ENCODE assay signal across 8 cellular contexts in the genomic region with DNA sequence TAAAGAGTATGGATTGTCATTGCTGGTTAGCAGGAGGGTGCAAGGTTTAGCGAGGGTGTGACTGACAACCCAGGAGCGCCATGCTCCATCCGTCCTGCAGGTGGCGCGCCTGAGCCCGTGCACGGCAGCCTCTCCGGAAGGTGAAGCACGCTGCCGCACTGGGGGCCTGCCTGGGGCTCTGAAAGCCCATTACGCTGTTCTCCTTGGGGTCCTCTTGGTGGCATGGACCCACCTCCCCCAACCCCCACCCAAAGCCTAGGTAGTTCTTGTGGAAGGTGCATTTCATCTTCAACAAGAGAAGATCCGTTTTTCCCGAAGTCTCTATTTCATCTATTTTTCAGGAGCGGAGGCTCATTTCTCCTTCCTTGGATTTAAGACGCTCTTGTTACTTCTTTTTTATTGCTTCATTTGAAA.
DNase-seq lines count a peak whose midpoint lies in the region; ATAC-seq and TF ChIP-seq lines count a peak whose summit lies in the region.

No MANE protein-coding gene starts in this region.

- H3K27me3 ChIP-seq in smooth muscle cell (ENCODE audit: low read depth) = no peaks in the 10 kb centered on the region

- H3K4me1 ChIP-seq in smooth muscle cell (ENCODE audit: low read depth) = peaks cover 9% of the 10 kb centered on the region

- DNase-seq in EL (peak; percentile 34), NCI-H82 treated with DMSO at 0.1 percent for 48 hours (lab: John Stamatoyannopoulos, UW; ENCODE audit: unreplicated experiment) (peak; percentile 19), globus pallidus (ENCODE audit: low spot score) (peak; percentile 9), smooth muscle cell (lab: John Stamatoyannopoulos, UW; ENCODE audit: unreplicated experiment) (no peak)
- peak; percentile 33 for DNase-seq in activated T-helper 1 cell treated with anti-CD3 and anti-CD28 coated beads, Interleukin-12 subunit alpha, Interleukin-12 subunit beta, Interleukin-2, Interleukin-4 antibody, amounts not matched to agents 30 ng/mL and 10 ng/mL and 1 ng/mL, durations not matched to agents 14 hours and 24 hours and 36 hours (ENCODE audit: low spot score)

- WGBS in smooth muscle cell (ENCODE audit: low lambda C conversion rate) = 36% methylated on average over 15 of the region's 15 CpGs

- peaks cover 1% of the 10 kb centered on the region for H3K36me3 Mint-ChIP-seq in activated T-helper 1 cell treated with anti-CD3 and anti-CD28 coated beads, Interleukin-12 subunit alpha, Interleukin-12 subunit beta, Interleukin-2, Interleukin-4 antibody, amounts not matched to agents 30 ng/mL and 10 ng/mL and 1 ng/mL, durations not matched to agents 14 hours and 24 hours and 36 hours (ENCODE audit: low read depth)

- H3K27ac Mint-ChIP-seq in activated T-helper 1 cell treated with anti-CD3 and anti-CD28 coated beads, Interleukin-12 subunit alpha, Interleukin-12 subunit beta, Interleukin-2, Interleukin-4 antibody, amounts not matched to agents 30 ng/mL and 10 ng/mL and 1 ng/mL, durations not matched to agents 14 hours and 24 hours and 36 hours = no peak overlapping the region

- peak; percentile 67 for TF ChIP-seq CTCF in smooth muscle cell (IDR thresholded peaks at IDR 0.05; ENCODE audit: borderline replicate concordance, insufficient read depth, poor library complexity, severe bottlenecking)

- peaks cover 24% of the 10 kb centered on the region for H3K27me3 Mint-ChIP-seq in activated T-helper 1 cell treated with anti-CD3 and anti-CD28 coated beads, Interleukin-12 subunit alpha, Interleukin-12 subunit beta, Interleukin-2, Interleukin-4 antibody, amounts not matched to agents 30 ng/mL and 10 ng/mL and 1 ng/mL, durations not matched to agents 14 hours and 24 hours and 36 hours (ENCODE audit: insufficient read depth)

- intact Hi-C loops in activated T-helper 1 cell treated with anti-CD3 and anti-CD28 coated beads, Interleukin-12 subunit alpha, Interleukin-12 subunit beta, Interleukin-2, Interleukin-4 antibody, amounts not matched to agents 30 ng/mL and 10 ng/mL and 1 ng/mL, durations not matched to agents 14 hours and 24 hours and 36 hours (cut with micrococcal nuclease) = loop anchor here (1.0 to 10.0 kb wide), 3 partner anchors 86 to 375 kb away; no protein-coding TSS in a partner anchor

- no peaks in the 10 kb centered on the region for H3K36me3 ChIP-seq in smooth muscle cell (ENCODE audit: low read depth)

- H3F3A ChIP-seq in smooth muscle cell (ENCODE audit: low read depth) = no peaks in the 10 kb centered on the region

- ATAC-seq in GM21390 (IDR thresholded peaks at IDR 0.05; ENCODE audit: unreplicated experiment) = no peak
- ATAC-seq in HG02571 (IDR thresholded peaks at IDR 0.05; ENCODE audit: unreplicated experiment) = no peak
- ATAC-seq in HG03135 (IDR thresholded peaks at IDR 0.05; ENCODE audit: unreplicated experiment) = no peak

- no peaks in the 10 kb centered on the region for H4K20me1 ChIP-seq in smooth muscle cell (ENCODE audit: low read depth)

- H3K9me3 Mint-ChIP-seq in activated T-helper 1 cell treated with anti-CD3 and anti-CD28 coated beads, Interleukin-12 subunit alpha, Interleukin-12 subunit beta, Interleukin-2, Interleukin-4 antibody, amounts not matched to agents 30 ng/mL and 10 ng/mL and 1 ng/mL, durations not matched to agents 14 hours and 24 hours and 36 hours = peaks cover 12% of the 10 kb centered on the region

- H3K4me3 Mint-ChIP-seq in activated T-helper 1 cell treated with anti-CD3 and anti-CD28 coated beads, Interleukin-12 subunit alpha, Interleukin-12 subunit beta, Interleukin-2, Interleukin-4 antibody, amounts not matched to agents 30 ng/mL and 10 ng/mL and 1 ng/mL, durations not matched to agents 14 hours and 24 hours and 36 hours = no peak overlapping the region

- H3K27ac ChIP-seq in smooth muscle cell (ENCODE audit: low read depth) = no peak overlapping the region

- no peaks in the 10 kb centered on the region for H3K79me2 ChIP-seq in smooth muscle cell (ENCODE audit: low read depth)

- H3K9me3 ChIP-seq in smooth muscle cell (replicated peaks; ENCODE audit: low read depth) = peaks cover 3% of the 10 kb centered on the region

- no peak overlapping the region for H3K4me2 ChIP-seq in smooth muscle cell

- H3K9ac ChIP-seq in smooth muscle cell (ENCODE audit: low read depth) = no peak overlapping the region

- peaks cover 14% of the 10 kb centered on the region for H3K4me1 Mint-ChIP-seq in activated T-helper 1 cell treated with anti-CD3 and anti-CD28 coated beads, Interleukin-12 subunit alpha, Interleukin-12 subunit beta, Interleukin-2, Interleukin-4 antibody, amounts not matched to agents 30 ng/mL and 10 ng/mL and 1 ng/mL, durations not matched to agents 14 hours and 24 hours and 36 hours (ENCODE audit: low read depth)

- H2AFZ ChIP-seq in smooth muscle cell (ENCODE audit: low read depth) = no peak overlapping the region

- H3K4me3 ChIP-seq in smooth muscle cell = no peak overlapping the region
